In genomic region chr1:223538921-223539445, GRCh38 we compare ENCODE assay signal across 23 cellular contexts.
"Had no signal": no experiment of that assay in that cellular context is flagged by ENCODE, and none has a peak within 500 bp of the region (broad histone marks: within the 10 kb centered on the region; RNA-seq: fewer than 3 reads in every experiment).

No MANE protein-coding gene starts in this region.

- H3K9me3 Mint-ChIP-seq: activated T-helper 2 cell treated with anti-CD3 and anti-CD28 coated beads, Interferon-gamma antibody, Interleukin-2, Interleukin-4, amounts not matched to agents 10 μg/mL and 5 μg/mL and 100 μg/mL, durations not matched to agents 14 hours and 24 hours and 36 hours; endodermal cell; nephron had no signal

- H3K4me1 ChIP-seq: left lung, lower lobe of right lung, right lobe of liver, testis, transverse colon had no signal

- H3K9me3 ChIP-seq: left lung, lower lobe of right lung, neutrophil, right lobe of liver, testis, transverse colon had no signal

- H3K4me3 Mint-ChIP-seq: activated CD4-positive, alpha-beta T cell treated with anti-CD3 and anti-CD28 coated beads for 36 hours; activated CD8-positive, alpha-beta memory T cell treated with anti-CD3 and anti-CD28 coated beads, Interleukin-2, amount 10 ng/mL, durations not matched to agents 7 days and 5 days; activated CD8-positive, alpha-beta T cell treated with anti-CD3 and anti-CD28 coated beads, Interleukin-2, amount 10 ng/mL, durations not matched to agents 7 days and 5 days; activated naive CD8-positive, alpha-beta T cell; endodermal cell; nephron had no signal

- H3K4me3 ChIP-seq: left lung, lower lobe of right lung, right lobe of liver, testis, transverse colon had no signal

- H3K27me3 Mint-ChIP-seq: activated CD4-positive, alpha-beta T cell treated with anti-CD3 and anti-CD28 coated beads for 36 hours had no signal

- H3K36me3 ChIP-seq: left lung, lower lobe of right lung, neutrophil, right lobe of liver, transverse colon had no signal

- ATAC-seq: activated CD4-positive, alpha-beta T cell treated with anti-CD3 and anti-CD28 coated beads for 36 hours; activated CD8-positive, alpha-beta memory T cell treated with anti-CD3 and anti-CD28 coated beads, Interleukin-2, amount 10 ng/mL, durations not matched to agents 7 days and 5 days; activated CD8-positive, alpha-beta T cell treated with anti-CD3 and anti-CD28 coated beads, Interleukin-2, amount 10 ng/mL, durations not matched to agents 7 days and 5 days; esophagus mucosa; left lung; lower lobe of right lung had no signal

- H3K27ac ChIP-seq: left lung, lower lobe of right lung, neutrophil, right lobe of liver, testis, transverse colon had no signal

- H3K4me1 Mint-ChIP-seq: activated CD4-positive, alpha-beta T cell treated with anti-CD3 and anti-CD28 coated beads for 36 hours; activated CD8-positive, alpha-beta memory T cell treated with anti-CD3 and anti-CD28 coated beads, Interleukin-2, amount 10 ng/mL, durations not matched to agents 7 days and 5 days; endodermal cell had no signal

- DNase-seq: activated CD4-positive, alpha-beta T cell treated with anti-CD3 and anti-CD28 coated beads for 36 hours; activated CD4-positive, CD25-positive, alpha-beta regulatory T cell; activated CD8-positive, alpha-beta memory T cell treated with anti-CD3 and anti-CD28 coated beads, Interleukin-2, amount 10 ng/mL, durations not matched to agents 7 days and 5 days; activated CD8-positive, alpha-beta T cell treated with anti-CD3 and anti-CD28 coated beads, Interleukin-2, amount 10 ng/mL, durations not matched to agents 7 days and 5 days; activated T-cell treated with anti-CD3 and anti-CD28 coated beads, Interleukin-2, amount 50 U/mL, for 48 hours; endodermal cell; foreskin fibroblast; kidney glomerular epithelial cell; left lung; lower lobe of right lung; mesendoderm; right lobe of liver; stimulated activated CD4-positive, alpha-beta T cell treated with anti-CD3 and anti-CD28 coated beads, Interleukin-2, amount 100 ng/mL, for 48 hours; stimulated activated naive CD4-positive, alpha-beta T cell treated with Interleukin-2 at 50 U/mL for 16 hours; T-helper 1 cell; testis; transverse colon had no signal

- H3K27me3 ChIP-seq: left lung, right lobe of liver, testis, transverse colon had no signal

- H3K27ac Mint-ChIP-seq: activated CD4-positive, alpha-beta T cell treated with anti-CD3 and anti-CD28 coated beads for 36 hours; activated CD8-positive, alpha-beta memory T cell treated with anti-CD3 and anti-CD28 coated beads, Interleukin-2, amount 10 ng/mL, durations not matched to agents 7 days and 5 days; activated CD8-positive, alpha-beta T cell treated with anti-CD3 and anti-CD28 coated beads, Interleukin-2, amount 10 ng/mL, durations not matched to agents 7 days and 5 days; activated naive CD8-positive, alpha-beta T cell; activated T-helper 2 cell treated with anti-CD3 and anti-CD28 coated beads, Interferon-gamma antibody, Interleukin-2, Interleukin-4, amounts not matched to agents 10 μg/mL and 5 μg/mL and 100 μg/mL, durations not matched to agents 14 hours and 24 hours and 36 hours; endodermal cell; nephron; progenitor cell of endocrine pancreas had no signal

- H3K36me3 Mint-ChIP-seq: activated CD8-positive, alpha-beta memory T cell treated with anti-CD3 and anti-CD28 coated beads, Interleukin-2, amount 10 ng/mL, durations not matched to agents 7 days and 5 days; activated naive CD8-positive, alpha-beta T cell had no signal
